Comparison of ENCODE assay signal across 12 cellular contexts in genomic region chr17:10177921-10178788, GRCh38. TPM values are rescaled to one million over a fixed set of nuclear protein-coding genes. Genes with fewer than 3 reads are reported as not detected.
DNase-seq lines count a peak whose midpoint lies in the region; ATAC-seq lines count a peak whose summit lies in the region.
"Had no signal": no experiment of that assay in that cellular context is flagged by ENCODE, and none has a peak within 500 bp of the region (broad histone marks: within the 10 kb centered on the region; RNA-seq: fewer than 3 reads in every experiment).

No MANE protein-coding gene starts in this region.

- H3K4me1 ChIP-seq in SJCRH30: no peaks in the 10 kb centered on the region

- H3K27ac Mint-ChIP-seq in activated naive CD8-positive, alpha-beta T cell treated with anti-CD3 and anti-CD28 coated beads for 36 hours: no peak overlapping the region
- H3K27ac Mint-ChIP-seq: activated naive CD8-positive, alpha-beta T cell treated with anti-CD3 and anti-CD28 coated beads, Interleukin-2, amount 50 U/mL, for 24 hours had no signal

- H3K4me1 Mint-ChIP-seq in activated naive CD8-positive, alpha-beta T cell treated with anti-CD3 and anti-CD28 coated beads for 36 hours: peaks cover 2% of the 10 kb centered on the region

- H3K4me3 ChIP-seq in SJCRH30: no peak overlapping the region
- no peak overlapping the region for H3K4me3 ChIP-seq in skeletal muscle cell (ENCODE audit: low read depth, low read length)
- H3K4me3 ChIP-seq: K562 had no signal

- peak; percentile 34 for ATAC-seq in left ventricle myocardium superior
- ATAC-seq: activated naive CD8-positive, alpha-beta T cell treated with anti-CD3 and anti-CD28 coated beads, Interleukin-2, amount 50 U/mL, for 24 hours; K562 had no signal

- no peaks in the 10 kb centered on the region for H3K27me3 ChIP-seq in SJCRH30

- H3K36me3 Mint-ChIP-seq in activated naive CD8-positive, alpha-beta T cell treated with anti-CD3 and anti-CD28 coated beads for 36 hours: no peaks in the 10 kb centered on the region

- no peak overlapping the region for H3K4me3 Mint-ChIP-seq in activated naive CD8-positive, alpha-beta T cell treated with anti-CD3 and anti-CD28 coated beads for 36 hours
- H3K4me3 Mint-ChIP-seq: activated naive CD8-positive, alpha-beta T cell treated with anti-CD3 and anti-CD28 coated beads, Interleukin-2, amount 50 U/mL, for 24 hours had no signal

- H3K9me3 ChIP-seq in SJCRH30 (replicated peaks): no peaks in the 10 kb centered on the region

- DNase-seq in GM04503 (ENCODE audit: low read depth) (peak; percentile 78), SJCRH30 (peak; percentile 9 to 26), left ventricle myocardium superior (no peak), skeletal muscle cell (ENCODE audit: low read depth) (peak; percentile 51), activated T-cell treated with anti-CD3 and anti-CD28 coated beads for 4 hours (no peak), NCI-H128 (lab: John Stamatoyannopoulos, UW; ENCODE audit: unreplicated experiment) (no peak)
- no peak for DNase-seq in activated naive CD8-positive, alpha-beta T cell treated with anti-CD3 and anti-CD28 coated beads for 36 hours
- DNase-seq: activated naive CD8-positive, alpha-beta T cell treated with anti-CD3 and anti-CD28 coated beads, Interleukin-2, amount 50 U/mL, for 24 hours; DMS153; NCI-H2107; T-helper 2 cell had no signal

- H3K27me3 Mint-ChIP-seq in activated naive CD8-positive, alpha-beta T cell treated with anti-CD3 and anti-CD28 coated beads for 36 hours: peaks cover 10% of the 10 kb centered on the region

- no peaks in the 10 kb centered on the region for H3K36me3 ChIP-seq in SJCRH30

- H3K27ac ChIP-seq in SJCRH30: no peak overlapping the region

- intact Hi-C loops in left ventricle myocardium superior (cut with micrococcal nuclease): no loop called here

- H3K9me3 Mint-ChIP-seq in activated naive CD8-positive, alpha-beta T cell treated with anti-CD3 and anti-CD28 coated beads for 36 hours: peaks cover under 1% of the 10 kb centered on the region
- H3K9me3 Mint-ChIP-seq: activated naive CD8-positive, alpha-beta T cell treated with anti-CD3 and anti-CD28 coated beads, Interleukin-2, amount 50 U/mL, for 24 hours had no signal

RNA-seq across cellular contexts. Expression of gene GAS7, which starts 20.3 kb away (rescaled TPM):
- total RNA-seq in SJCRH30 (2014; rRNA removed; shearing (Covaris generic)): 0.66 and 0.91 TPM in 2 replicates
- total RNA-seq in left ventricle myocardium superior: 51.2 TPM
- total RNA-seq in activated naive CD8-positive, alpha-beta T cell treated with anti-CD3 and anti-CD28 coated beads for 36 hours: 1 to 10 TPM in 1 of 2 experiments, under 1 TPM in 1; 0.76 to 1.2 TPM

Comparison
In these comparisons a context has a peak if more than half of its experiments do, and no peak if none do; other contexts are left out.
1. DNase-seq: peak in GM04503 (single experiment), SJCRH30 (2 of 2) and skeletal muscle cell (single experiment); none in left ventricle myocardium superior (single experiment), activated T-cell treated with anti-CD3 and anti-CD28 coated beads for 4 hours (single experiment), NCI-H128 (single experiment) and activated naive CD8-positive, alpha-beta T cell treated with anti-CD3 and anti-CD28 coated beads for 36 hours (single experiment).
2. RNA of gene GAS7, which starts 20.3 kb away (total RNA-seq): 51.2 TPM in left ventricle myocardium superior (single experiment); 0.76 to 1.2 TPM in activated naive CD8-positive, alpha-beta T cell treated with anti-CD3 and anti-CD28 coated beads for 36 hours and 0.66 to 0.91 TPM in SJCRH30; every median in the first group is over 10 times any median in the second.